ENCODE assay signal across 20 cellular contexts in the genomic region with DNA sequence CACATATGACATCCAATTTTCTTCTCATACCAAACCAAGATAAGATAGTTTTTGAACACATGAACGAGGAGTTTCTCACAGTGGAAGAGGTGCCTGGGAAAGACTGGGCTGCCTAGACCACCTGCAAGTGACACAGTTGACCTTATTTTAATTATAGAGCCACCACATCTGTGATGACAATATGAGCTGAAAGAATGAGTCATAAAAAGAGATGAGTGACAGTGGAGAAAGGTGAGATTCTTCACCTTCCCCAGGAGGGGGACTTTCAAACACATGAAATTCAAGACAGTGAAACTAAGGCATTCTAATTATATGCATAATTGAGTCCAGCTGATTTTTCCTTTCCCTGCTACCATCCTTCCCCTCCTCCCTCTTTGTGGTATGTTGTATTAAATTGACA.
DNase-seq lines count a peak whose midpoint lies in the region; ATAC-seq and TF ChIP-seq lines count a peak whose summit lies in the region.
"Had no signal": no experiment of that assay in that cellular context is flagged by ENCODE, and none has a peak within 500 bp of the region (broad histone marks: within the 10 kb centered on the region; RNA-seq: fewer than 3 reads in every experiment).

No MANE protein-coding gene starts in this region.

- H3K4me1 Mint-ChIP-seq in activated CD8-positive, alpha-beta T cell treated with anti-CD3 and anti-CD28 coated beads for 36 hours (ENCODE audit: low read depth) = no peaks in the 10 kb centered on the region
- H3K4me1 Mint-ChIP-seq in activated CD8-positive, alpha-beta T cell treated with anti-CD3 and anti-CD28 coated beads, Interleukin-2, amount 10 ng/mL, durations not matched to agents 7 days and 5 days (ENCODE audit: low read depth) = no peaks in the 10 kb centered on the region
- H3K4me1 Mint-ChIP-seq: T-cell had no signal

- H3K27me3 Mint-ChIP-seq in activated CD8-positive, alpha-beta T cell treated with anti-CD3 and anti-CD28 coated beads for 36 hours = no peaks in the 10 kb centered on the region
- no peaks in the 10 kb centered on the region for H3K27me3 Mint-ChIP-seq in activated CD8-positive, alpha-beta T cell treated with anti-CD3 and anti-CD28 coated beads, Interleukin-2, amount 10 ng/mL, durations not matched to agents 7 days and 5 days (ENCODE audit: low read depth)
- H3K27me3 Mint-ChIP-seq: T-cell had no signal

- peaks cover 3% of the 10 kb centered on the region for H3K9me3 Mint-ChIP-seq in activated CD8-positive, alpha-beta T cell treated with anti-CD3 and anti-CD28 coated beads for 36 hours
- no peaks in the 10 kb centered on the region for H3K9me3 Mint-ChIP-seq in activated CD8-positive, alpha-beta T cell treated with anti-CD3 and anti-CD28 coated beads, Interleukin-2, amount 10 ng/mL, durations not matched to agents 7 days and 5 days (ENCODE audit: insufficient read depth)

- H3K4me3 Mint-ChIP-seq in activated CD8-positive, alpha-beta T cell treated with anti-CD3 and anti-CD28 coated beads for 36 hours = no peak overlapping the region
- no peak overlapping the region for H3K4me3 Mint-ChIP-seq in activated CD8-positive, alpha-beta T cell treated with anti-CD3 and anti-CD28 coated beads, Interleukin-2, amount 10 ng/mL, durations not matched to agents 7 days and 5 days
- H3K4me3 Mint-ChIP-seq: HFFc6, T-cell had no signal

- CTCF ChIA-PET in activated CD8-positive, alpha-beta T cell treated with anti-CD3 and anti-CD28 coated beads for 36 hours (lab: Charles Lee) = interaction anchor here (0.7 to 1.1 kb wide), 2 partner anchors 25 to 390 kb away, joined by 3 read pairs; no protein-coding TSS in a partner anchor
- CTCF ChIA-PET in activated CD8-positive, alpha-beta T cell treated with anti-CD3 and anti-CD28 coated beads, Interleukin-2, amount 10 ng/mL, durations not matched to agents 7 days and 5 days (lab: Charles Lee) = no interaction called here
- CTCF ChIA-PET in HEK293T (lab: Yijun Ruan, JAX) = no interaction called here

- no peaks in the 10 kb centered on the region for H3K36me3 Mint-ChIP-seq in activated CD8-positive, alpha-beta T cell treated with anti-CD3 and anti-CD28 coated beads for 36 hours (ENCODE audit: low read depth)
- H3K36me3 Mint-ChIP-seq in activated CD8-positive, alpha-beta T cell treated with anti-CD3 and anti-CD28 coated beads, Interleukin-2, amount 10 ng/mL, durations not matched to agents 7 days and 5 days (ENCODE audit: low read depth) = no peaks in the 10 kb centered on the region
- H3K36me3 Mint-ChIP-seq: T-cell had no signal

- ATAC-seq in activated CD8-positive, alpha-beta T cell treated with anti-CD3 and anti-CD28 coated beads for 36 hours = peak; percentile 20
- ATAC-seq in activated CD8-positive, alpha-beta T cell treated with anti-CD3 and anti-CD28 coated beads, Interleukin-2, amount 10 ng/mL, durations not matched to agents 7 days and 5 days = no peak
- ATAC-seq: T-cell had no signal

- no peak overlapping the region for H3K27ac Mint-ChIP-seq in activated CD8-positive, alpha-beta T cell treated with anti-CD3 and anti-CD28 coated beads for 36 hours
- no peak overlapping the region for H3K27ac Mint-ChIP-seq in activated CD8-positive, alpha-beta T cell treated with anti-CD3 and anti-CD28 coated beads, Interleukin-2, amount 10 ng/mL, durations not matched to agents 7 days and 5 days
- H3K27ac Mint-ChIP-seq: HFFc6, T-cell had no signal

- no peak for DNase-seq in activated CD8-positive, alpha-beta T cell treated with anti-CD3 and anti-CD28 coated beads for 36 hours
- no peak for DNase-seq in activated CD8-positive, alpha-beta T cell treated with anti-CD3 and anti-CD28 coated beads, Interleukin-2, amount 10 ng/mL, durations not matched to agents 7 days and 5 days
- DNase-seq in HEK293T (ENCODE audit: extremely low spot score) = no peak
- DNase-seq in RKO (ENCODE audit: low spot score) = peak; percentile 3
- no peak for DNase-seq in DMS114 treated with DMSO at 0.1 percent for 48 hours (lab: John Stamatoyannopoulos, UW; ENCODE audit: unreplicated experiment)
- DNase-seq in T1000 (lab: John Stamatoyannopoulos, UW) = no peak
- no peak for DNase-seq in stimulated activated naive CD4-positive, alpha-beta T cell (lab: John Stamatoyannopoulos, UW)
- DNase-seq: ACHN, C1 segment of cervical spinal cord, HFFc6, Karpas-422, NCI-H1092, NCI-H1436 treated with DMSO at 0.1 percent for 48 hours, NCI-H2081, NCI-H226, NCI-H524 treated with DMSO at 0.1 percent for 48 hours, RPMI8226, SHP77 treated with DMSO at 0.1 percent for 48 hours, SK-N-SH, T-cell had no signal

- no peak for TF ChIP-seq CTCF in activated CD8-positive, alpha-beta T cell treated with anti-CD3 and anti-CD28 coated beads for 36 hours (IDR thresholded peaks at IDR 0.05)

- POLR2A ChIA-PET in activated CD8-positive, alpha-beta T cell treated with anti-CD3 and anti-CD28 coated beads for 36 hours (lab: Charles Lee) = no interaction called here
- POLR2A ChIA-PET in activated CD8-positive, alpha-beta T cell treated with anti-CD3 and anti-CD28 coated beads, Interleukin-2, amount 10 ng/mL, durations not matched to agents 7 days and 5 days (lab: Charles Lee) = no interaction called here
- POLR2A ChIA-PET in HEK293T (lab: Yijun Ruan, JAX) = no interaction called here

- intact Hi-C loops in activated CD8-positive, alpha-beta T cell treated with anti-CD3 and anti-CD28 coated beads for 36 hours (cut with micrococcal nuclease) = no loop called here

TF ChIP-seq in HEK293T, 16 proteins besides CTCF, POLR2A, EP300 and RAD21:
- TF ChIP-seq, protein P1, sequence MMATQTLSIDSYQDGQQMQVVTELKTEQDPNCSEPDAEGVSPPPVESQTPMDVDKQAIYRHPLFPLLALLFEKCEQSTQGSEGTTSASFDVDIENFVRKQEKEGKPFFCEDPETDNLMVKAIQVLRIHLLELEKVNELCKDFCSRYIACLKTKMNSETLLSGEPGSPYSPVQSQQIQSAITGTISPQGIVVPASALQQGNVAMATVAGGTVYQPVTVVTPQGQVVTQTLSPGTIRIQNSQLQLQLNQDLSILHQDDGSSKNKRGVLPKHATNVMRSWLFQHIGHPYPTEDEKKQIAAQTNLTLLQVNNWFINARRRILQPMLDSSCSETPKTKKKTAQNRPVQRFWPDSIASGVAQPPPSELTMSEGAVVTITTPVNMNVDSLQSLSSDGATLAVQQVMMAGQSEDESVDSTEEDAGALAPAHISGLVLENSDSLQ (IDR thresholded peaks at IDR 0.05) = peak; percentile 55; the same call in 1 of the 2 replicates
- TF ChIP-seq ARNT (IDR thresholded peaks at IDR 0.05) = no peak
